35 cellular contexts compared by ENCODE assay signal in genomic region chr1:177802304-177802703, GRCh38.
"Had no signal": no experiment of that assay in that cellular context is flagged by ENCODE, and none has a peak within 500 bp of the region (broad histone marks: within the 10 kb centered on the region; RNA-seq: fewer than 3 reads in every experiment).

No MANE protein-coding gene starts in this region.

- H3K27ac ChIP-seq: brain microvascular endothelial cell, epithelial cell of prostate, esophagus squamous epithelium, WERI-Rb-1 had no signal

- H3K27me3 Mint-ChIP-seq: activated B cell treated with CpG ODN at 0.5 μM for 24 hours; activated CD8-positive, alpha-beta T cell treated with anti-CD3 and anti-CD28 coated beads for 36 hours; activated naive CD8-positive, alpha-beta T cell treated with anti-CD3 and anti-CD28 coated beads, Interleukin-2, amount 50 U/mL, for 24 hours; effector memory CD8-positive, alpha-beta T cell; T-helper 17 cell had no signal

- DNase-seq: activated B cell treated with CpG ODN at 0.5 μM for 24 hours; activated CD4-positive, alpha-beta T cell treated with anti-CD3 and anti-CD28 coated beads for 48 hours; activated CD4-positive, alpha-beta T cell treated with anti-CD3 and anti-CD28 coated beads, Interleukin-2, amount 50 U/mL, for 1 hour; activated CD4-positive, alpha-beta T cell treated with anti-CD3 and anti-CD28 coated beads, Interleukin-2, amount 50 U/mL, for 48 hours; activated CD8-positive, alpha-beta memory T cell treated with anti-CD3 and anti-CD28 coated beads for 24 hours; activated CD8-positive, alpha-beta T cell treated with anti-CD3 and anti-CD28 coated beads for 36 hours; activated effector memory CD4-positive, alpha-beta T cell treated with Interleukin-2 at 50 U/mL for 16 hours; activated gamma-delta T cell treated with Interleukin-2 at 50 U/mL for 16 hours; activated naive CD4-positive, alpha-beta T cell treated with anti-CD3 and anti-CD28 coated beads, Interleukin-2, amount 50 U/mL, for 16 hours; activated naive CD4-positive, alpha-beta T cell treated with Interleukin-2 at 50 U/mL for 16 hours; activated naive CD8-positive, alpha-beta T cell treated with anti-CD3 and anti-CD28 coated beads, Interleukin-2, amount 50 U/mL, for 24 hours; activated T-cell treated with anti-CD3 and anti-CD28 coated beads, Interleukin-2, amount 50 U/mL, for 4 hours; anterior cingulate cortex; brain microvascular endothelial cell; caudate nucleus; cortex of kidney; dermis blood vessel endothelial cell; effector CD4-positive, alpha-beta T cell; effector memory CD8-positive, alpha-beta T cell; esophagus squamous epithelium; foreskin melanocyte; head of caudate nucleus; T-helper 1 cell; T-helper 17 cell; T1000; WERI-Rb-1 had no signal

- H3K4me1 ChIP-seq: esophagus squamous epithelium had no signal

- H3K4me3 ChIP-seq: esophagus squamous epithelium had no signal

- H3K4me3 Mint-ChIP-seq: activated B cell treated with CpG ODN at 0.5 μM for 24 hours; activated CD8-positive, alpha-beta T cell treated with anti-CD3 and anti-CD28 coated beads for 36 hours; activated naive CD8-positive, alpha-beta T cell; activated naive CD8-positive, alpha-beta T cell treated with anti-CD3 and anti-CD28 coated beads, Interleukin-2, amount 50 U/mL, for 24 hours; activated T-cell treated with anti-CD3 and anti-CD28 coated beads, Interleukin-2, amount 50 U/mL, for 4 hours; activated T-helper 17 cell treated with anti-CD3 and anti-CD28 coated beads, Interleukin-2, amount 50 U/mL, for 72 hours; effector memory CD8-positive, alpha-beta T cell; T-helper 17 cell; T-helper 2 cell treated with Interferon-gamma antibody and Interleukin-4, amounts not matched to agents 5 μg/mL and 100 μg/mL, for 36 hours had no signal

- H3K27me3 ChIP-seq: brain microvascular endothelial cell, esophagus squamous epithelium had no signal

- FAIRE-seq: astrocyte, colon, endometrium, endothelial cell of umbilical vein had no signal

- H3K36me3 ChIP-seq: brain microvascular endothelial cell, esophagus squamous epithelium, WERI-Rb-1 had no signal

- H3K27ac Mint-ChIP-seq: activated B cell treated with CpG ODN at 0.5 μM for 24 hours; activated CD8-positive, alpha-beta T cell treated with anti-CD3 and anti-CD28 coated beads for 36 hours; activated naive CD8-positive, alpha-beta T cell; activated naive CD8-positive, alpha-beta T cell treated with anti-CD3 and anti-CD28 coated beads, Interleukin-2, amount 50 U/mL, for 24 hours; activated T-helper 17 cell treated with anti-CD3 and anti-CD28 coated beads, Interleukin-2, amount 50 U/mL, for 72 hours; effector memory CD8-positive, alpha-beta T cell; T-helper 17 cell; T-helper 2 cell treated with Interferon-gamma antibody and Interleukin-4, amounts not matched to agents 5 μg/mL and 100 μg/mL, for 36 hours had no signal

- H3K9me3 ChIP-seq: esophagus squamous epithelium had no signal

- ATAC-seq: activated CD4-positive, CD25-positive, alpha-beta regulatory T cell treated with anti-CD3 and anti-CD28 coated beads, Interleukin-2, amount 50 U/mL, for 24 hours; activated CD8-positive, alpha-beta T cell treated with anti-CD3 and anti-CD28 coated beads for 36 hours; activated naive CD8-positive, alpha-beta T cell treated with anti-CD3 and anti-CD28 coated beads, Interleukin-2, amount 50 U/mL, for 24 hours; activated T-cell treated with anti-CD3 and anti-CD28 coated beads, Interleukin-2, amount 50 U/mL, for 4 hours; activated T-helper 17 cell treated with anti-CD3 and anti-CD28 coated beads, Interleukin-2, amount 50 U/mL, for 72 hours; effector memory CD8-positive, alpha-beta T cell; T-helper 17 cell had no signal

- H3K36me3 Mint-ChIP-seq: activated naive CD8-positive, alpha-beta T cell had no signal

- H3K4me1 Mint-ChIP-seq: activated B cell treated with CpG ODN at 0.5 μM for 24 hours; activated naive CD8-positive, alpha-beta T cell treated with anti-CD3 and anti-CD28 coated beads, Interleukin-2, amount 50 U/mL, for 24 hours; activated T-helper 17 cell treated with anti-CD3 and anti-CD28 coated beads, Interleukin-2, amount 50 U/mL, for 72 hours; T-helper 17 cell had no signal
